Comparison of ENCODE assay signal across 14 cellular contexts in genomic region chr7:130392456-130392860, GRCh38. TPM values are rescaled to one million over a fixed set of nuclear protein-coding genes. Genes with fewer than 3 reads are reported as not detected.
DNase-seq lines count a peak whose midpoint lies in the region; ATAC-seq and TF ChIP-seq lines count a peak whose summit lies in the region.
"Had no signal": no experiment of that assay in that cellular context is flagged by ENCODE, and none has a peak within 500 bp of the region (broad histone marks: within the 10 kb centered on the region; RNA-seq: fewer than 3 reads in every experiment).

No MANE protein-coding gene starts in this region.

- in situ Hi-C loops in IMR-90 (cut with MboI; ENCODE audit: low sequenced_read_pairs) = no loop called here
- in situ Hi-C loops in brain microvascular endothelial cell (cut with HindIII; ENCODE audit: low pct_ligation_motif_present, low sequenced_read_pairs) = no loop called here

- 0% methylated on average over 3 of the region's 7 CpGs; no CpG with 5 or more reads in 1 of the 2 experiments for WGBS in IMR-90 (ENCODE audit: extremely low coverage in 2 of 2, insufficient read length in 1 of 2), 2 experiments

- TF ChIP-seq RAD21 in IMR-90 (IDR thresholded peaks at IDR 0.05; ENCODE audit: low read length) = no peak

- H3K27me3 ChIP-seq in IMR-90 (ENCODE audit: control insufficient read depth, insufficient read depth, low read length) (no peaks in the 10 kb centered on the region), brain microvascular endothelial cell (replicated peaks) (no peaks in the 10 kb centered on the region), right atrium auricular region (no peaks in the 10 kb centered on the region), rectal smooth muscle tissue (ENCODE audit: control insufficient read depth, insufficient read depth, low read length) (no peaks in the 10 kb centered on the region)

- TF ChIP-seq CTCF in IMR-90 (conservative IDR thresholded peaks at IDR 0.05; ENCODE audit: low read depth, low read length) = no peak
- TF ChIP-seq CTCF in brain microvascular endothelial cell (IDR thresholded peaks at IDR 0.05; ENCODE audit: low read depth, low read length, missing control alignments) = no peak
- no peak for TF ChIP-seq CTCF in right atrium auricular region (IDR thresholded peaks at IDR 0.05)

- peak overlapping the region; percentile 30; the same call in 1 of the 2 replicates for H4K91ac ChIP-seq in IMR-90 (ENCODE audit: insufficient read depth, low read depth, low read length)

- H3K23ac ChIP-seq in IMR-90 (ENCODE audit: low read depth, low read length) = peak overlapping the region; percentile 14; the same call in 1 of the 2 replicates

- peak overlapping the region; percentile 48; the same call in 1 of the 3 replicates for H2BK15ac ChIP-seq in IMR-90 (ENCODE audit: low read depth, low read length)

- no peaks in the 10 kb centered on the region for H3K79me1 ChIP-seq in IMR-90 (ENCODE audit: low read depth in 1 of 2, low read length in 2 of 2)

- no TSS peak for BruUV-seq in IMR-90 (replicated peaks; lab: Mats Ljungman, UMichigan)

- no peak overlapping the region for H2AK5ac ChIP-seq in IMR-90 (ENCODE audit: low read depth, low read length)

- H2BK120ac ChIP-seq in IMR-90 (ENCODE audit: low read depth, low read length) = peak overlapping the region; percentile 69

- POLR2A ChIA-PET in IMR-90 (lab: Charles Lee; ENCODE audit: unreplicated experiment) = interaction anchor here (0.6 kb wide), 1 partner anchor 68 kb away, joined by 3 read pairs; no protein-coding TSS in a partner anchor

- peak overlapping the region; percentile 69 for H3K4ac ChIP-seq in IMR-90 (ENCODE audit: low read depth, low read length)

- H3K27ac ChIP-seq in IMR-90 (ENCODE audit: insufficient read depth, low read length) (peak overlapping the region; percentile 67; the same call in 1 of the 2 replicates), brain microvascular endothelial cell (peak overlapping the region; percentile 51), right atrium auricular region (peak overlapping the region in 1 of 2 donors; percentile 57), rectal smooth muscle tissue (ENCODE audit: low read depth, low read length) (peak overlapping the region; percentile 38)

- peaks cover 3% of the 10 kb centered on the region; the same call in 1 of the 2 replicates for H3K9me1 ChIP-seq in IMR-90 (ENCODE audit: insufficient read depth, low read length)

- H3K56ac ChIP-seq in IMR-90 (ENCODE audit: extremely low read depth, insufficient read depth, low read length) = no peak overlapping the region

- H3K36me3 ChIP-seq in IMR-90 (ENCODE audit: control insufficient read depth, insufficient read depth, low read length) (no peaks in the 10 kb centered on the region), brain microvascular endothelial cell (replicated peaks) (no peaks in the 10 kb centered on the region), right atrium auricular region (no peaks in the 10 kb centered on the region), rectal smooth muscle tissue (ENCODE audit: control insufficient read depth, insufficient read depth, low read length) (no peaks in the 10 kb centered on the region)

- ATAC-seq in IMR-90 (ENCODE audit: low read depth) (peak; percentile 85), left colon (no peak)
- ATAC-seq: activated CD8-positive, alpha-beta T cell treated with anti-CD3 and anti-CD28 coated beads for 36 hours; Panc1; T-helper 17 cell had no signal

- peak; percentile 71 for DNase-seq in IMR-90
- DNase-seq in brain microvascular endothelial cell = peak; percentile 70
- DNase-seq in right atrium auricular region (ENCODE audit: low spot score) = peak; percentile 56
- no peak for DNase-seq in T1000 (lab: John Stamatoyannopoulos, UW)
- DNase-seq in dedifferentiated amniotic fluid mesenchymal stem cell (ENCODE audit: extremely low spot score) = no peak
- no peak for DNase-seq in left colon
- DNase-seq in activated CD8-positive, alpha-beta memory T cell treated with anti-CD3 and anti-CD28 coated beads, Interleukin-2, amount 50 U/mL, for 48 hours = no peak
- DNase-seq: activated CD8-positive, alpha-beta T cell treated with anti-CD3 and anti-CD28 coated beads for 36 hours; activated naive CD4-positive, alpha-beta T cell treated with Interleukin-2 at 50 U/mL for 16 hours; NCI-H1092 treated with DMSO at 0.1 percent for 48 hours; NCI-H510A treated with DMSO at 0.1 percent for 48 hours; T-helper 17 cell had no signal

- CTCF ChIA-PET in IMR-90 (lab: Yijun Ruan, JAX) = interaction anchor here (0.5 to 1.1 kb wide), 5 partner anchors 11 to 321 kb away, joined by 3 to 4 read pairs (median 3); no protein-coding TSS in a partner anchor

- H3K9me3 ChIP-seq in IMR-90 (ENCODE audit: control insufficient read depth, insufficient read depth, low read length) = no peaks in the 10 kb centered on the region
- H3K9me3 ChIP-seq in right atrium auricular region = no peaks in the 10 kb centered on the region

- peak overlapping the region; percentile 91; the same call in 1 of the 2 replicates for H3K18ac ChIP-seq in IMR-90 (ENCODE audit: low read depth, low read length)

- peak overlapping the region; percentile 83 for H3K4me2 ChIP-seq in IMR-90 (ENCODE audit: low read depth, low read length)

- H2AFZ ChIP-seq in IMR-90 (replicated peaks; ENCODE audit: low read length, poor library complexity) = no peak overlapping the region

- peak overlapping the region; percentile 79 for H3K14ac ChIP-seq in IMR-90 (replicated peaks; ENCODE audit: low read depth, low read length)

- H4K8ac ChIP-seq in IMR-90 (ENCODE audit: low read depth in 2 of 2, low read length in 2 of 2) = peak overlapping the region in 1 of 2 experiments; percentile 86; a peak in 2 of 4 replicates

- no peak overlapping the region for H3K4me3 ChIP-seq in IMR-90 (ENCODE audit: insufficient read depth, low read depth, low read length)
- H3K4me3 ChIP-seq in brain microvascular endothelial cell (ENCODE audit: low read depth, low read length) = no peak overlapping the region
- H3K4me3 ChIP-seq in right atrium auricular region = no peak overlapping the region
- no peak overlapping the region for H3K4me3 ChIP-seq in rectal smooth muscle tissue (ENCODE audit: low read length)

- no peak overlapping the region; the same call in 1 of the 2 replicates for H3K9ac ChIP-seq in IMR-90 (ENCODE audit: low read depth, low read length)
- no peak overlapping the region for H3K9ac ChIP-seq in rectal smooth muscle tissue (ENCODE audit: low read length)

- H2BK20ac ChIP-seq in IMR-90 (ENCODE audit: low read depth, low read length) = peak overlapping the region; percentile 60; the same call in 1 of the 2 replicates

- H4K20me1 ChIP-seq in IMR-90 (ENCODE audit: insufficient read depth, low read length) = no peaks in the 10 kb centered on the region

- no peak for TF ChIP-seq POLR2A in IMR-90 (IDR thresholded peaks at IDR 0.05; ENCODE audit: low read depth, low read length)

- intact Hi-C loops in IMR-90 (cut with micrococcal nuclease) (loop anchor here (1.0 to 10.0 kb wide), 2 partner anchors 8 to 318 kb away; partner anchors contain the start of gene KLHDC10), left colon (cut with DNase I, micrococcal nuclease) (no loop called here)

- H4K5ac ChIP-seq in IMR-90 (ENCODE audit: low read depth, low read length) = peak overlapping the region; percentile 33; the same call in 1 of the 2 replicates

- no peak overlapping the region for H2AK9ac ChIP-seq in IMR-90 (replicated peaks; ENCODE audit: low read depth, low read length, poor library complexity)

- dilution Hi-C loops in IMR-90 (cut with HindIII; ENCODE audit: low sequenced_read_pairs, unreplicated experiment) = no loop called here

- H3K4me1 ChIP-seq in IMR-90 (ENCODE audit: control insufficient read depth, insufficient read depth, low read length) (peaks cover 10% of the 10 kb centered on the region), right atrium auricular region (no peaks in the 10 kb centered on the region), rectal smooth muscle tissue (ENCODE audit: control insufficient read depth, insufficient read depth, low read length) (peaks cover 14% of the 10 kb centered on the region)

- peak overlapping the region; percentile 77 for H2BK5ac ChIP-seq in IMR-90 (ENCODE audit: low read depth, low read length, poor library complexity, severe bottlenecking)

TF ChIP-seq in IMR-90, 13 proteins besides CTCF, POLR2A, EP300 and RAD21:
- TF ChIP-seq USF2 (IDR thresholded peaks at IDR 0.05; ENCODE audit: low read depth, low read length) (no peak), CHD1 (IDR thresholded peaks at IDR 0.05; ENCODE audit: low read depth, low read length) (no peak), BHLHE40 (IDR thresholded peaks at IDR 0.05; ENCODE audit: low read depth, low read length) (no peak), NFE2L2 (IDR thresholded peaks at IDR 0.05; ENCODE audit: low read depth, low read length) (no peak), CEBPB (IDR thresholded peaks at IDR 0.05; ENCODE audit: low read depth, low read length) (peak; percentile 68; the same call in 1 of the 2 replicates)

RNA-seq across cellular contexts. Expression of gene CPA1, which starts 12.2 kb away (rescaled TPM):
- total RNA-seq in IMR-90 (2012; rRNA removed) (not detected in 2 replicates), right atrium auricular region (not detected), left colon (1 to 10 TPM in 1 of 2 donors, not detected in 1; 4.8 TPM)
- polyA plus RNA-seq in IMR-90 (2012; rRNA removed) = not detected in 2 replicates
- 0.07 TPM in 1 of 2 replicates, not detected in the other for polyA plus RNA-seq in IMR-90 (2012; cell fraction: cytosol; rRNA removed)
- 0.26 and 0.32 TPM in 2 replicates for polyA plus RNA-seq in IMR-90 (2012; cell fraction: nucleus; rRNA removed; ENCODE audit: low replicate concordance)
- total RNA-seq: activated CD8-positive, alpha-beta T cell treated with anti-CD3 and anti-CD28 coated beads for 36 hours; T-helper 17 cell had no signal

RNA-seq across cellular contexts. Expression of gene CPA5, which starts 47.8 kb away (rescaled TPM):
- under 0.01 TPM in 1 of 2 replicates, not detected in the other for total RNA-seq in IMR-90 (2012; rRNA removed)
- polyA plus RNA-seq in IMR-90 (2012; rRNA removed) = 0.53 and 0.86 TPM in 2 replicates
- 0.32 and 0.45 TPM in 2 replicates for polyA plus RNA-seq in IMR-90 (2012; cell fraction: cytosol; rRNA removed)
- polyA plus RNA-seq in IMR-90 (2012; cell fraction: nucleus; rRNA removed; ENCODE audit: low replicate concordance) = 0.72 and 0.95 TPM in 2 replicates
- not detected for total RNA-seq in right atrium auricular region
- not detected for total RNA-seq in left colon

RNA-seq across cellular contexts. Expression of gene CEP41, which starts 48.4 kb away (rescaled TPM):
- total RNA-seq in IMR-90 (2012; rRNA removed) (11.1 and 12.2 TPM in 2 replicates), right atrium auricular region (1 to 10 TPM; 1.5 to 5.5 TPM), left colon (1 to 10 TPM; 6.3 to 6.5 TPM)
- polyA plus RNA-seq in IMR-90 (2012; rRNA removed) = 18.8 and 21.9 TPM in 2 replicates
- 7.3 and 13.0 TPM in 2 replicates for polyA plus RNA-seq in IMR-90 (2012; cell fraction: cytosol; rRNA removed)
- polyA plus RNA-seq in IMR-90 (2012; cell fraction: nucleus; rRNA removed; ENCODE audit: low replicate concordance) = 6.4 and 16.9 TPM in 2 replicates

Comparison
In these comparisons a context has a peak if more than half of its experiments do, and no peak if none do; other contexts are left out.
1. DNase-seq: peak in IMR-90 (single experiment), brain microvascular endothelial cell (single experiment) and right atrium auricular region (single experiment); none in T1000 (single experiment), dedifferentiated amniotic fluid mesenchymal stem cell (single experiment), left colon (0 of 2) and activated CD8-positive, alpha-beta memory T cell treated with anti-CD3 and anti-CD28 coated beads, Interleukin-2, amount 50 U/mL, for 48 hours (single experiment).